6 cellular contexts compared by ENCODE assay signal in the genomic region with DNA sequence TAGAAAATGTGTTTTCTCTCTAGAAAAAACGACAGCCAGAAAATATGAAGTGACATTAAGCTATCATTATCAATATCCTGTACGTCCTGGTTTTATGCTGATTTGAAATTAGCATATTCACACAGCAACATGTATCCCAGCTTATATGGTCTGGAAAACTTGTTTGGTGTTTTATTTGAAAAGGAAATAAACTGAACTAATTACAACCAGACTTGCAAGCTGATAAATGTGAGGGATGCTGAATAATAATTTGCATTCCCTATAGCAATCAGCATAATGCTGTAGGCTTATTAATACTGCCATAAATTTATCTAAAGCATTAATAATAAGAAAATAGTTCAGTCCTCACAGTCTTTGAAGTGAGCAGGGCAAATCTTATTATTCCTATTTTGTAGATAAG.
"Had no signal": no experiment of that assay in that cellular context is flagged by ENCODE, and none has a peak within 500 bp of the region (broad histone marks: within the 10 kb centered on the region; RNA-seq: fewer than 3 reads in every experiment).

No MANE protein-coding gene starts in this region.

- H3K27ac ChIP-seq: HL-60, KMS-11 had no signal

- H3K9ac ChIP-seq: KMS-11 had no signal

- H3K4me3 ChIP-seq: K562 had no signal

- DNase-seq: IMR-90, KBM-7, KG1 had no signal
